Comparison of ENCODE assay signal across 14 cellular contexts in the genomic region with DNA sequence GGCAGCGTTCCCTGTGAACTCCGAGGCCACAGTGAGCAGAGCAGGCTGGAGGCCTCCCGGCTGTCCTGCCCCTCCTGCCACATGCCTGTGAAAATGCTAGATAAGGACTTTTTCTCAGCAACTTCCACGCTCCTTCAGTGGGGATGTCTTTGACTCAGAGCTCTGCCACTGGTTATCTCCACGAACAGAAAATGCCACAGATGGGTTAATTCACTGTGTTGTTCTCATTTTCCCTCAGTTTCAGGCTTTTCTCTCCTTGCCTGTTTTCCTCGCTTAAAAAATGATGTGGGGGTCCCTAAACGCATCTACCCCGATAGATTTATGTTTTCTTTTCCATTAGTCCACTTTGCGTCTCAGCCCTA. TPM values are rescaled to one million over a fixed set of nuclear protein-coding genes. Genes with fewer than 3 reads are reported as not detected.
DNase-seq lines count a peak whose midpoint lies in the region; ATAC-seq, FAIRE-seq and TF ChIP-seq lines count a peak whose summit lies in the region.
"Had no signal": no experiment of that assay in that cellular context is flagged by ENCODE, and none has a peak within 500 bp of the region (broad histone marks: within the 10 kb centered on the region; RNA-seq: fewer than 3 reads in every experiment).

No MANE protein-coding gene starts in this region.

- 41 to 61% (median 47%) methylated on average over 9 of the region's 9 CpGs for WGBS in spleen, 5 donors

- ATAC-seq in GM18873 (IDR thresholded peaks at IDR 0.05; ENCODE audit: low FRiP score, unreplicated experiment) = no peak

- H3K36me3 ChIP-seq in NT2/D1 (ENCODE audit: insufficient read depth, insufficient read length, low read length) = no peaks in the 10 kb centered on the region
- peaks cover 0 to 85% (median 24%) of the 10 kb centered on the region in 6 donors for H3K36me3 ChIP-seq in spleen
- H3K36me3 ChIP-seq in kidney (ENCODE audit: control insufficient read depth in 1 of 2, insufficient read depth in 2 of 2, low read length in 2 of 2) = no peaks in the 10 kb centered on the region
- H3K36me3 ChIP-seq: adrenal gland, upper lobe of right lung had no signal

- H3K27ac ChIP-seq in spleen (peak overlapping the region in 7 of 8 donors; percentile 46 to 92 (median 84)), kidney (ENCODE audit: low read depth in 2 of 2, low read length in 2 of 2) (no peak overlapping the region)

- TF ChIP-seq CTCF in spleen (IDR thresholded peaks at IDR 0.05 in 8 of 11, conservative IDR thresholded peaks at IDR 0.05 in 3 of 11) (no peak), kidney (IDR thresholded peaks at IDR 0.05; ENCODE audit: borderline replicate concordance, extremely low read depth, insufficient read depth) (no peak), foreskin fibroblast (IDR thresholded peaks at IDR 0.05; ENCODE audit: low read depth, low read length) (no peak)

- no peak for TF ChIP-seq POLR2A in spleen (IDR thresholded peaks at IDR 0.05)

- H3K9me3 ChIP-seq in NT2/D1 (ENCODE audit: insufficient read depth, low read length) (no peaks in the 10 kb centered on the region), spleen (no peaks in the 10 kb centered on the region), kidney (ENCODE audit: control insufficient read depth in 1 of 2, low read length in 2 of 2) (no peaks in the 10 kb centered on the region)
- H3K9me3 ChIP-seq: adrenal gland, upper lobe of right lung had no signal

- H3K9ac ChIP-seq in NT2/D1 (ENCODE audit: insufficient read length, low read depth) (peak overlapping the region; percentile 13), kidney (ENCODE audit: low read length in 2 of 2) (no peak overlapping the region)

- DNase-seq in activated CD8-positive, alpha-beta memory T cell treated with anti-CD3 and anti-CD28 coated beads for 24 hours = peak; percentile 57
- DNase-seq in activated CD8-positive, alpha-beta memory T cell treated with anti-CD3 and anti-CD28 coated beads, Interleukin-2, amount 50 U/mL, for 4 hours = no peak
- DNase-seq in NT2/D1 (ENCODE audit: low read depth, low spot score) (no peak), spleen (no peak), kidney (no peak), foreskin fibroblast (no peak)
- DNase-seq: cortex of kidney, NCI-H1417 treated with DMSO at 0.1 percent for 48 hours had no signal

- no peaks in the 10 kb centered on the region for H3K9me3 Mint-ChIP-seq in dendritic cell treated with granulocyte-macrophage colony-stimulating factor and Interleukin-4, amounts not matched to agents 40 ng/mL and 50 ng/mL, for 4 days

- peaks cover 8% of the 10 kb centered on the region for H3K4me1 ChIP-seq in NT2/D1 (ENCODE audit: insufficient read depth, insufficient read length)
- peaks cover 27 to 100% (median 88%) of the 10 kb centered on the region in 6 donors for H3K4me1 ChIP-seq in spleen
- H3K4me1 ChIP-seq in kidney (ENCODE audit: control insufficient read depth in 1 of 2, insufficient read depth in 1 of 2, low read depth in 1 of 2, low read length in 2 of 2) = no peaks in the 10 kb centered on the region
- H3K4me1 ChIP-seq: adrenal gland, upper lobe of right lung had no signal

- H3K4me3 Mint-ChIP-seq in dendritic cell treated with granulocyte-macrophage colony-stimulating factor and Interleukin-4, amounts not matched to agents 40 ng/mL and 50 ng/mL, for 4 days = peak overlapping the region; percentile 51

- peak overlapping the region; percentile 94 for H3K27ac Mint-ChIP-seq in dendritic cell treated with granulocyte-macrophage colony-stimulating factor and Interleukin-4, amounts not matched to agents 40 ng/mL and 50 ng/mL, for 4 days

- H3K4me3 ChIP-seq in NT2/D1 (ENCODE audit: insufficient read length, low read depth) (no peak overlapping the region), spleen (peak overlapping the region in 1 of 8 donors; percentile 24), kidney (ENCODE audit: low read length in 2 of 2) (no peak overlapping the region), foreskin fibroblast (ENCODE audit: low read depth in 1 of 2, low read length in 2 of 2) (no peak overlapping the region)
- H3K4me3 ChIP-seq: adrenal gland, upper lobe of right lung had no signal

- no peaks in the 10 kb centered on the region for H3K27me3 Mint-ChIP-seq in dendritic cell treated with granulocyte-macrophage colony-stimulating factor and Interleukin-4, amounts not matched to agents 40 ng/mL and 50 ng/mL, for 4 days

- H3K4me1 Mint-ChIP-seq in dendritic cell treated with granulocyte-macrophage colony-stimulating factor and Interleukin-4, amounts not matched to agents 40 ng/mL and 50 ng/mL, for 4 days (ENCODE audit: low read depth) = peaks cover 96% of the 10 kb centered on the region

- intact Hi-C loops in dendritic cell treated with granulocyte-macrophage colony-stimulating factor and Interleukin-4, amounts not matched to agents 40 ng/mL and 50 ng/mL, for 4 days (cut with micrococcal nuclease) = loop anchor here (2.0 to 5.0 kb wide), 3 partner anchors 51 to 128 kb away; partner anchors contain the start of gene IKZF1
- intact Hi-C loops in spleen (cut with DNase I; ENCODE audit: low total_unique reads) = no loop called here
- intact Hi-C loops in kidney (cut with DNase I) = no loop called here

- H3K27me3 ChIP-seq in NT2/D1 (ENCODE audit: insufficient read depth, insufficient read length) (no peaks in the 10 kb centered on the region), spleen (replicated peaks in 1 of 7) (no peaks in the 10 kb centered on the region)
- H3K27me3 ChIP-seq: adrenal gland, upper lobe of right lung had no signal

- peaks cover 85% of the 10 kb centered on the region for H3K36me3 Mint-ChIP-seq in dendritic cell treated with granulocyte-macrophage colony-stimulating factor and Interleukin-4, amounts not matched to agents 40 ng/mL and 50 ng/mL, for 4 days (ENCODE audit: low read depth)

- FAIRE-seq in kidney (lab: Jason Lieb, UNC) = no peak
- FAIRE-seq: H54 had no signal

RNA-seq across cellular contexts. Expression of gene IKZF1, which starts 51.3 kb away (rescaled TPM):
- total RNA-seq in spleen (100 to 1,000 TPM; 212 to 389 (median 260) TPM), kidney (36.8 TPM)
- polyA plus RNA-seq in spleen (10 to 100 TPM; 36.4 to 39.2 (median 37.9) TPM), kidney (ENCODE audit: insufficient read depth, low read depth, low replicate concordance) (0.52 TPM)
- total RNA-seq: HT1080 had no signal

Comparison
In these comparisons a context has a peak if more than half of its experiments do, and no peak if none do; other contexts are left out.
1. H3K27ac ChIP-seq: peak in spleen (7 of 8); none in kidney (0 of 2).